Comparison of ENCODE assay signal across 9 cellular contexts in genomic region chr2:15562354-15563031, GRCh38. TPM values are rescaled to one million over a fixed set of nuclear protein-coding genes. Genes with fewer than 3 reads are reported as not detected.
DNase-seq lines count a peak whose midpoint lies in the region; ATAC-seq, FAIRE-seq and TF ChIP-seq lines count a peak whose summit lies in the region.
"Had no signal": no experiment of that assay in that cellular context is flagged by ENCODE, and none has a peak within 500 bp of the region (broad histone marks: within the 10 kb centered on the region; RNA-seq: fewer than 3 reads in every experiment).

No MANE protein-coding gene starts in this region.

- H2AFZ ChIP-seq in PC-3 (ENCODE audit: low read length) (peak overlapping the region; percentile 100; the same call in 1 of the 2 replicates), H1 (ENCODE audit: low read length) (peak overlapping the region; percentile 99), neural progenitor cell (replicated peaks) (peak overlapping the region; percentile 71)

- H4K8ac ChIP-seq in H1 (ENCODE audit: extremely low read depth, insufficient read depth, low read length): no peak overlapping the region; the same call in 1 of the 2 replicates

- intact Hi-C loops in Calu3 (cut with micrococcal nuclease; ENCODE audit: unreplicated experiment): no loop called here
- intact Hi-C loops in PC-3 (cut with micrococcal nuclease): no loop called here

- no peak overlapping the region for H3K23ac ChIP-seq in H1 (ENCODE audit: insufficient read length)

- POLR2A ChIA-PET in PC-3 (lab: Charles Lee; ENCODE audit: unreplicated experiment) (no interaction called here), H1 (lab: Charles Lee; ENCODE audit: partially characterized antibody) (interaction anchor here (1.3 to 1.6 kb wide), 2 partner anchors 10 to 14 kb away, joined by 4 to 7 read pairs; no protein-coding TSS in a partner anchor)

- H3K27me3 Mint-ChIP-seq in Calu3 (ENCODE audit: unreplicated experiment) (no peaks in the 10 kb centered on the region), neural progenitor cell (ENCODE audit: insufficient read depth, low read depth) (peaks cover 9% of the 10 kb centered on the region)

- no peak overlapping the region for H4K5ac ChIP-seq in H1 (ENCODE audit: insufficient read length, low read depth, low read length)

- H3K4me1 ChIP-seq in PC-3 (ENCODE audit: insufficient read depth, low read length) (peaks cover 18% of the 10 kb centered on the region; the same call in 1 of the 2 replicates), H1 (replicated peaks in 1 of 4; ENCODE audit: control insufficient read depth in 3 of 4, insufficient read depth in 4 of 4, low read length in 3 of 4) (peaks cover 0 to 4% (median 0%) of the 10 kb centered on the region in 4 experiments; a peak in 1 of 7 replicates), neural progenitor cell (peaks cover 19% of the 10 kb centered on the region)

- H3K14ac ChIP-seq in H1 (ENCODE audit: insufficient read length): no peak overlapping the region

- no peak overlapping the region for H3K18ac ChIP-seq in H1 (ENCODE audit: extremely low read depth, low read length)

- no peak overlapping the region for H2BK15ac ChIP-seq in H1 (ENCODE audit: low read length)

- H4K20me1 ChIP-seq in PC-3 (ENCODE audit: low read length) (no peaks in the 10 kb centered on the region), H1 (replicated peaks in 1 of 2; ENCODE audit: control insufficient read depth in 1 of 2, insufficient read depth in 2 of 2, low read length in 2 of 2) (no peaks in the 10 kb centered on the region), neural progenitor cell (ENCODE audit: low read depth) (peaks cover 7% of the 10 kb centered on the region)

- H3K9me3 Mint-ChIP-seq in Calu3 (ENCODE audit: low read depth, unreplicated experiment) (no peaks in the 10 kb centered on the region), neural progenitor cell (no peaks in the 10 kb centered on the region)

- H3K9ac ChIP-seq in PC-3 (ENCODE audit: low read length) (no peak overlapping the region), H1 (replicated peaks in 1 of 4; ENCODE audit: extremely low read depth in 1 of 4, low read depth in 3 of 4, low read length in 3 of 4) (no peak overlapping the region), neural progenitor cell (no peak overlapping the region)

- no peak overlapping the region for H2AK5ac ChIP-seq in H1 (ENCODE audit: low read depth, low read length)

- no peak overlapping the region for H3K27ac ChIP-seq in PC-3 (ENCODE audit: low read length)
- H3K27ac ChIP-seq in H1 (ENCODE audit: low read depth, low read length): no peak overlapping the region
- no peak overlapping the region for H3K27ac ChIP-seq in neural progenitor cell

- no peak overlapping the region for H2BK12ac ChIP-seq in H1 (ENCODE audit: low read depth, low read length)

- no peaks in the 10 kb centered on the region for H3K79me1 ChIP-seq in H1 (ENCODE audit: low read depth, low read length)

- H3K27ac Mint-ChIP-seq in Calu3 (ENCODE audit: unreplicated experiment) (no peak overlapping the region), neural progenitor cell (peak overlapping the region; percentile 99)

- TF ChIP-seq POLR2A in H1 (IDR thresholded peaks at IDR 0.05; ENCODE audit: control extremely low read depth in 1 of 2, low read depth in 2 of 2, low read length in 2 of 2): no peak

- no peak overlapping the region for H2BK5ac ChIP-seq in H1 (ENCODE audit: low read depth, low read length)

- H3K4me1 Mint-ChIP-seq in Calu3 (ENCODE audit: low read depth, unreplicated experiment) (peaks cover 20% of the 10 kb centered on the region), neural progenitor cell (peaks cover 32% of the 10 kb centered on the region)

- H3K56ac ChIP-seq in H1 (replicated peaks; ENCODE audit: insufficient read length, low read depth, low read length): no peak overlapping the region

- H3K36me3 Mint-ChIP-seq in Calu3 (ENCODE audit: insufficient read depth, unreplicated experiment) (peaks cover 19% of the 10 kb centered on the region), neural progenitor cell (no peaks in the 10 kb centered on the region)

- H4K91ac ChIP-seq in H1 (replicated peaks; ENCODE audit: insufficient read length, low read length): no peak overlapping the region

- no peak overlapping the region for H2BK20ac ChIP-seq in H1 (ENCODE audit: low read length)

- H3K4me3 ChIP-seq in PC-3 (ENCODE audit: low read length): no peak overlapping the region
- peak overlapping the region in 1 of 4 experiments; percentile 97; a peak in 1 of 8 replicates for H3K4me3 ChIP-seq in H1 (ENCODE audit: extremely low read depth in 1 of 4, insufficient read depth in 2 of 4, low read depth in 3 of 4, low read length in 4 of 4)
- peak overlapping the region; percentile 72 for H3K4me3 ChIP-seq in neural progenitor cell

- no peaks in the 10 kb centered on the region for H3K9me2 ChIP-seq in PC-3 (replicated peaks; ENCODE audit: low read length)

- H3K4me3 Mint-ChIP-seq in Calu3 (ENCODE audit: low read depth, unreplicated experiment) (peak overlapping the region; percentile 96), neural progenitor cell (peak overlapping the region; percentile 100)

- TF ChIP-seq CTCF in Calu3 (IDR thresholded peaks at IDR 0.05; ENCODE audit: unreplicated experiment) (no peak), PC-3 (conservative IDR thresholded peaks at IDR 0.05; ENCODE audit: low read depth, low read length) (no peak), H1 (IDR thresholded peaks at IDR 0.05; ENCODE audit: control extremely low read depth in 1 of 3, insufficient read depth in 1 of 3, low read depth in 1 of 3, low read length in 3 of 3) (no peak), neural progenitor cell (IDR thresholded peaks at IDR 0.05) (no peak)

- H3K79me2 ChIP-seq in PC-3 (ENCODE audit: low read length) (peaks cover 38% of the 10 kb centered on the region), H1 (ENCODE audit: control insufficient read depth in 1 of 2, insufficient read depth in 2 of 2, low read length in 2 of 2) (peaks cover 0 to 19% of the 10 kb centered on the region in 2 experiments; a peak in 2 of 4 replicates), neural progenitor cell (ENCODE audit: low read depth) (peaks cover 32% of the 10 kb centered on the region)

- TF ChIP-seq RAD21 in H1 (IDR thresholded peaks at IDR 0.05 in 1 of 2, conservative IDR thresholded peaks at IDR 0.05 in 1 of 2; ENCODE audit: low read depth in 2 of 2, low read length in 2 of 2): no peak

- H2BK120ac ChIP-seq in H1 (replicated peaks; ENCODE audit: low read depth, low read length): no peak overlapping the region

- 85% methylated on average over 6 of the region's 6 CpGs; no CpG with 5 or more reads in 1 of the 2 experiments for WGBS in H1 (ENCODE audit: extremely low coverage in 1 of 2, insufficient coverage in 1 of 2, insufficient read length in 1 of 2, insufficient replicate concordance in 2 of 2, low coverage in 1 of 2, low lambda C conversion rate in 2 of 2, missing lambda C conversion rate in 1 of 2), 2 experiments

- H3K23me2 ChIP-seq in H1 (ENCODE audit: low read depth, low read length): peaks cover 6% of the 10 kb centered on the region

- H3K36me3 ChIP-seq in PC-3 (ENCODE audit: low read depth, low read length): no peaks in the 10 kb centered on the region
- H3K36me3 ChIP-seq in H1 (ENCODE audit: control insufficient read depth in 2 of 4, insufficient read depth in 4 of 4, low read length in 3 of 4): no peaks in the 10 kb centered on the region
- no peaks in the 10 kb centered on the region for H3K36me3 ChIP-seq in neural progenitor cell

- no peak for FAIRE-seq in H1 (lab: Jason Lieb, UNC)

- no peaks in the 10 kb centered on the region for H3K27me3 ChIP-seq in PC-3 (ENCODE audit: low read length)
- H3K27me3 ChIP-seq in H1 (replicated peaks in 1 of 4; ENCODE audit: control insufficient read depth in 3 of 4, extremely low read depth in 1 of 4, insufficient read depth in 3 of 4, low read length in 3 of 4): no peaks in the 10 kb centered on the region
- no peaks in the 10 kb centered on the region for H3K27me3 ChIP-seq in neural progenitor cell

- no peak overlapping the region for H3K4ac ChIP-seq in H1 (replicated peaks; ENCODE audit: insufficient read length, low read depth, low read length)

- H3F3A ChIP-seq in PC-3 (ENCODE audit: low read length, unreplicated experiment): no peaks in the 10 kb centered on the region
- peaks cover 8% of the 10 kb centered on the region for H3F3A ChIP-seq in neural progenitor cell (ENCODE audit: low read depth)

- no peak for ATAC-seq in PC-3
- ATAC-seq in HG02763 (IDR thresholded peaks at IDR 0.05; ENCODE audit: unreplicated experiment): no peak
- ATAC-seq: SK-N-SH treated with all-trans-retinoic acid at 6 μM for 48 hours had no signal

- no peak for TF ChIP-seq EP300 in H1 (IDR thresholded peaks at IDR 0.05; ENCODE audit: borderline replicate concordance in 1 of 2, low read depth in 2 of 2, low read length in 2 of 2)

- H3K4me2 ChIP-seq in PC-3 (ENCODE audit: low read length) (peak overlapping the region; percentile 98; the same call in 1 of the 2 replicates), H1 (ENCODE audit: insufficient read depth in 1 of 2, low read depth in 2 of 2, low read length in 2 of 2) (peak overlapping the region in 1 of 2 experiments; percentile 94; a peak in 1 of 4 replicates), neural progenitor cell (peak overlapping the region; percentile 79)

- CTCF ChIA-PET in Calu3 (lab: Charles Lee): interaction anchor here (2.0 kb wide), 1 partner anchor 15 kb away, joined by 7 read pairs; no protein-coding TSS in a partner anchor
- CTCF ChIA-PET in PC-3 (lab: Charles Lee): no interaction called here
- CTCF ChIA-PET in H1 (lab: Charles Lee; ENCODE audit: partially characterized antibody): interaction anchor here (0.9 to 2.0 kb wide), 3 partner anchors 15 to 134 kb away, joined by 3 to 10 read pairs (median 3); no protein-coding TSS in a partner anchor

- DNase-seq in Calu3 (no peak), PC-3 (no peak), H1 (ENCODE audit: low read depth in 1 of 2, low spot score in 2 of 2) (no peak), neural progenitor cell (ENCODE audit: low spot score) (no peak), foreskin melanocyte (no peak), GF-D8 (lab: John Stamatoyannopoulos, UW) (no peak), dedifferentiated amniotic fluid mesenchymal stem cell (ENCODE audit: extremely low spot score) (no peak)

- H3K9me3 ChIP-seq in PC-3 (ENCODE audit: low read length) (no peaks in the 10 kb centered on the region), H1 (ENCODE audit: insufficient read depth in 2 of 2, low read depth in 1 of 2, low read length in 1 of 2) (no peaks in the 10 kb centered on the region), neural progenitor cell (ENCODE audit: low read depth) (no peaks in the 10 kb centered on the region)

- BruUV-seq in Calu3 (replicated peaks; lab: Mats Ljungman, UMichigan): no TSS peak
- no TSS peak for BruUV-seq in PC-3 (replicated peaks; lab: Mats Ljungman, UMichigan)

RNA-seq across cellular contexts. Expression of gene NBAS, which starts 1.4 kb away (rescaled TPM):
- total RNA-seq in Calu3 (2022) (25.9 and 30.4 TPM in 2 replicates), PC-3 (2014; rRNA removed) (37.2 and 45.1 TPM in 2 replicates), neural progenitor cell (ENCODE audit: low replicate concordance) (58.0 and 60.2 TPM in 2 replicates)
- total RNA-seq in H1 (2021; fragmentation: NEBNext Ultra II Directional; extraction: Animal tissue kit (Norgen Biotek cat#: 25700)): 34.1 and 34.8 TPM in 2 replicates
- polyA plus RNA-seq in H1 (2011; rRNA removed): 16.4 and 19.6 TPM in 2 replicates
- polyA plus RNA-seq in H1 (2011; cell fraction: cytosol; rRNA removed): 17.7 TPM
- 25.9 TPM for polyA plus RNA-seq in H1 (2011; cell fraction: nucleus; rRNA removed)
- polyA plus RNA-seq in H1 (2012, experiment 1 of 2): 25.7 to 28.6 TPM (median 27.5 TPM) in 4 replicates
- polyA plus RNA-seq in H1 (2012, experiment 2 of 2): 2.4 TPM
- polyA plus RNA-seq in H1 (2013, experiment 1 of 2): 25.4 TPM
- polyA plus RNA-seq in H1 (2013, experiment 2 of 2): 23.0 TPM
- 70.8 and 84.9 TPM in 2 replicates for polyA minus RNA-seq in H1 (2011; rRNA and poly(A)+ RNA removed)
- 22.2 TPM for polyA minus RNA-seq in H1 (2011; cell fraction: cytosol; rRNA and poly(A)+ RNA removed)
- polyA minus RNA-seq in H1 (2011; cell fraction: nucleus; rRNA and poly(A)+ RNA removed): 56.0 TPM

RNA-seq across cellular contexts. Expression of gene DDX1, which starts 29.2 kb away (rescaled TPM):
- total RNA-seq in Calu3 (2022) (99.7 and 106 TPM in 2 replicates), PC-3 (2014; rRNA removed) (57.4 and 62.6 TPM in 2 replicates), neural progenitor cell (ENCODE audit: low replicate concordance) (66.8 and 103 TPM in 2 replicates)
- 155 and 161 TPM in 2 replicates for total RNA-seq in H1 (2021; fragmentation: NEBNext Ultra II Directional; extraction: Animal tissue kit (Norgen Biotek cat#: 25700))
- polyA plus RNA-seq in H1 (2011; rRNA removed): 28.3 and 51.1 TPM in 2 replicates
- polyA plus RNA-seq in H1 (2011; cell fraction: cytosol; rRNA removed): 90.9 TPM
- polyA plus RNA-seq in H1 (2011; cell fraction: nucleus; rRNA removed): 15.6 TPM
- polyA plus RNA-seq in H1 (2012, experiment 1 of 2): 92.5 to 157 TPM (median 115 TPM) in 4 replicates
- polyA plus RNA-seq in H1 (2012, experiment 2 of 2): 11.4 TPM
- polyA plus RNA-seq in H1 (2013, experiment 1 of 2): 87.2 TPM
- 85.0 TPM for polyA plus RNA-seq in H1 (2013, experiment 2 of 2)
- polyA minus RNA-seq in H1 (2011; rRNA and poly(A)+ RNA removed): 46.2 and 64.7 TPM in 2 replicates
- polyA minus RNA-seq in H1 (2011; cell fraction: cytosol; rRNA and poly(A)+ RNA removed): 44.8 TPM
- polyA minus RNA-seq in H1 (2011; cell fraction: nucleus; rRNA and poly(A)+ RNA removed): 44.1 TPM
